In the genomic region with DNA sequence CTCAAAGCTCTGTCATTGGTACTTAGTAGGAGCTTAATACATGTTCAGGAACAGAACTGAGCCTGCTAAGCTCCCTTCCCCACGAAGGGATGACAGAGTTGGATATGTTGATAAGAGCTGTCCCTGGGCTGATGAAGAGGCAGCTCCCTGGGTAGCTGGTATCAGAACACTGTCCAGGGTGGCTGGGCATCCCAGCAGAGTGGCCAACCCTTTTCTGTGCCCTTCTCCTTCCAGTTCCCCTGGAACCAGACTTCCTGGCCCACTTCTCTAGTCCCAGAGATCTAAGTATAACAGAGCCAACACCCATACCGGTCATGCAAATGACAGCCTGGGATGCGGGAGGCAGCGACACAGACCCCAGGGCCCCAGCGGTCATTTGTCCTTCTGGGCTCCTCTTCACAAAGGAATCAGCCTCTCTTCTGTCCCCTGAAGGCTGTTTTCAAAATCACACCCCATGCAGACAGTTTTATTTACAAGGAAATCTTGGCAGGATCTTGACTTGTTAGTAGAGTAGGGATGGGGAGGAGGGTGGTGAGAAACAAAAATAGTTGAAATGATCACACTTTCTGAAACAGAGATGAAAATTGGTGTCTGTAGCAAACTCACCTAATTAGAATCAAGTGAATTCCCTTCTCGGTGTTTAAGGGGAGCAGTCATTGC, we compare ENCODE assay signal across 12 cellular contexts. TPM values are rescaled to one million over a fixed set of nuclear protein-coding genes. Genes with fewer than 3 reads are reported as not detected.
DNase-seq lines count a peak whose midpoint lies in the region; ATAC-seq and TF ChIP-seq lines count a peak whose summit lies in the region.
"Had no signal": no experiment of that assay in that cellular context is flagged by ENCODE, and none has a peak within 500 bp of the region (broad histone marks: within the 10 kb centered on the region; RNA-seq: fewer than 3 reads in every experiment).

No MANE protein-coding gene starts in this region.

- no peak overlapping the region for H3K4me3 ChIP-seq in fibroblast of the aortic adventitia (ENCODE audit: low read depth, low read length)

- H3K27me3 Mint-ChIP-seq in activated CD4-positive, alpha-beta T cell treated with anti-CD3 and anti-CD28 coated beads for 36 hours, result peaks cover 54% of the 10 kb centered on the region

- POLR2A ChIA-PET in activated CD4-positive, alpha-beta T cell treated with anti-CD3 and anti-CD28 coated beads for 36 hours (lab: Charles Lee), result no interaction called here

- peak; percentile 23 for TF ChIP-seq CTCF in fibroblast of the aortic adventitia (IDR thresholded peaks at IDR 0.05; ENCODE audit: insufficient read depth, low read length)

- intact Hi-C loops in activated CD4-positive, alpha-beta T cell treated with anti-CD3 and anti-CD28 coated beads for 36 hours (cut with DNase I, micrococcal nuclease), result no loop called here

- no peak for ATAC-seq in activated CD4-positive, alpha-beta T cell treated with anti-CD3 and anti-CD28 coated beads for 36 hours
- no peak for ATAC-seq in HG02884 (IDR thresholded peaks at IDR 0.05; ENCODE audit: unreplicated experiment)
- ATAC-seq: heart left ventricle had no signal

- no peaks in the 10 kb centered on the region for H3K36me3 Mint-ChIP-seq in activated CD4-positive, alpha-beta T cell treated with anti-CD3 and anti-CD28 coated beads for 36 hours (ENCODE audit: low read depth)

- peaks cover 8% of the 10 kb centered on the region for H3K4me1 Mint-ChIP-seq in activated CD4-positive, alpha-beta T cell treated with anti-CD3 and anti-CD28 coated beads for 36 hours

- no peak overlapping the region for H3K27ac Mint-ChIP-seq in activated CD4-positive, alpha-beta T cell treated with anti-CD3 and anti-CD28 coated beads for 36 hours

- H3K4me3 Mint-ChIP-seq in activated CD4-positive, alpha-beta T cell treated with anti-CD3 and anti-CD28 coated beads for 36 hours, result peak overlapping the region; percentile 4

- DNase-seq in activated CD4-positive, alpha-beta T cell treated with anti-CD3 and anti-CD28 coated beads for 36 hours, result no peak
- no peak for DNase-seq in activated CD4-positive, alpha-beta T cell treated with anti-CD3 and anti-CD28 coated beads for 4 hours
- DNase-seq in NCI-H526 treated with DMSO at 0.1 percent for 48 hours (lab: John Stamatoyannopoulos, UW) (peak; percentile 51), fibroblast of the aortic adventitia (ENCODE audit: low read depth) (no peak), retina (peak; percentile 57), NCI-H1930 (lab: John Stamatoyannopoulos, UW) (no peak)
- DNase-seq in activated CD8-positive, alpha-beta memory T cell treated with anti-CD3 and anti-CD28 coated beads, Interleukin-2, amount 50 U/mL, for 4 hours, result no peak
- DNase-seq: cerebellar nuclear complex, heart left ventricle, IMR-90, occipital lobe had no signal

- CTCF ChIA-PET in activated CD4-positive, alpha-beta T cell treated with anti-CD3 and anti-CD28 coated beads for 36 hours (lab: Charles Lee), result interaction anchor here (0.8 kb wide), 1 partner anchor 55 kb away, joined by 3 read pairs; no protein-coding TSS in a partner anchor

- no peaks in the 10 kb centered on the region for H3K9me3 Mint-ChIP-seq in activated CD4-positive, alpha-beta T cell treated with anti-CD3 and anti-CD28 coated beads for 36 hours (ENCODE audit: low read depth)

RNA-seq across cellular contexts. Expression of gene RHBDL3, which starts 1.4 kb away (rescaled TPM):
- under 1 TPM in 1 of 2 experiments, not detected in 1; 0.09 TPM for total RNA-seq in activated CD4-positive, alpha-beta T cell treated with anti-CD3 and anti-CD28 coated beads for 36 hours
- 0.09 TPM in 1 of 2 replicates, not detected in the other for total RNA-seq in fibroblast of the aortic adventitia (ENCODE audit: low replicate concordance)

Comparison
In these comparisons a context has a peak if more than half of its experiments do, and no peak if none do; other contexts are left out.
1. DNase-seq: peak in NCI-H526 treated with DMSO at 0.1 percent for 48 hours (single experiment) and retina (single experiment); none in activated CD4-positive, alpha-beta T cell treated with anti-CD3 and anti-CD28 coated beads for 36 hours (single experiment), activated CD4-positive, alpha-beta T cell treated with anti-CD3 and anti-CD28 coated beads for 4 hours (0 of 2), fibroblast of the aortic adventitia (single experiment), activated CD8-positive, alpha-beta memory T cell treated with anti-CD3 and anti-CD28 coated beads, Interleukin-2, amount 50 U/mL, for 4 hours (single experiment) and NCI-H1930 (0 of 2).